ENCODE assay signal across 21 cellular contexts in genomic region chr5:143110591-143110990, GRCh38.
DNase-seq lines count a peak whose midpoint lies in the region; ATAC-seq and TF ChIP-seq lines count a peak whose summit lies in the region.
"Had no signal": no experiment of that assay in that cellular context is flagged by ENCODE, and none has a peak within 500 bp of the region (broad histone marks: within the 10 kb centered on the region; RNA-seq: fewer than 3 reads in every experiment).

No MANE protein-coding gene starts in this region.

- intact Hi-C loops in left ventricle myocardium inferior (cut with micrococcal nuclease) (no loop called here), cardiac septum (cut with DNase I) (no loop called here)

- H3K9me3 ChIP-seq in left ventricle myocardium inferior (replicated peaks), result no peaks in the 10 kb centered on the region
- H3K9me3 ChIP-seq: tibial nerve had no signal

- peak overlapping the region; percentile 71; the same call in 1 of the 2 replicates for H3K27ac Mint-ChIP-seq in WTC11
- H3K27ac Mint-ChIP-seq: activated CD8-positive, alpha-beta T cell treated with anti-CD3 and anti-CD28 coated beads, Interleukin-2, amount 10 ng/mL, durations not matched to agents 7 days and 5 days; mesothelial cell of epicardium had no signal

- no peak overlapping the region for H3K4me3 ChIP-seq in left ventricle myocardium inferior
- H3K4me3 ChIP-seq: tibial nerve had no signal

- H3K4me1 Mint-ChIP-seq in WTC11, result peaks cover 37% of the 10 kb centered on the region
- H3K4me1 Mint-ChIP-seq: CD4-positive, CD25-positive, alpha-beta regulatory T cell had no signal

- no peaks in the 10 kb centered on the region for H3K27me3 ChIP-seq in left ventricle myocardium inferior (ENCODE audit: low read depth)
- no peaks in the 10 kb centered on the region for H3K27me3 ChIP-seq in foreskin keratinocyte
- H3K27me3 ChIP-seq: tibial nerve had no signal

- TF ChIP-seq CTCF in left ventricle myocardium inferior (IDR thresholded peaks at IDR 0.05; ENCODE audit: borderline replicate concordance) (no peak), WTC11 (IDR thresholded peaks at IDR 0.05) (no peak), foreskin keratinocyte (conservative IDR thresholded peaks at IDR 0.05) (no peak)

- H3K9me3 Mint-ChIP-seq in WTC11, result no peaks in the 10 kb centered on the region
- H3K9me3 Mint-ChIP-seq: mesothelial cell of epicardium had no signal

- no peaks in the 10 kb centered on the region for H3K27me3 Mint-ChIP-seq in WTC11 (ENCODE audit: low read depth)
- H3K27me3 Mint-ChIP-seq: CD4-positive, CD25-positive, alpha-beta regulatory T cell had no signal

- H3K27ac ChIP-seq in left ventricle myocardium inferior (replicated peaks) (peak overlapping the region; percentile 4), foreskin keratinocyte (peak overlapping the region; percentile 42)
- H3K27ac ChIP-seq: tibial nerve had no signal

- no peak overlapping the region for H3K4me3 Mint-ChIP-seq in WTC11
- H3K4me3 Mint-ChIP-seq: activated CD8-positive, alpha-beta T cell treated with anti-CD3 and anti-CD28 coated beads, Interleukin-2, amount 10 ng/mL, durations not matched to agents 7 days and 5 days; CD4-positive, CD25-positive, alpha-beta regulatory T cell; mesothelial cell of epicardium had no signal

- no peaks in the 10 kb centered on the region for H3K36me3 ChIP-seq in left ventricle myocardium inferior
- H3K36me3 ChIP-seq: tibial nerve had no signal

- POLR2A ChIA-PET in WTC11 (lab: Charles Lee), result no interaction called here

- ATAC-seq in WTC11 (peak; percentile 67), foreskin keratinocyte (no peak), GM18909 (IDR thresholded peaks at IDR 0.05; ENCODE audit: poor library complexity, unreplicated experiment) (no peak)
- ATAC-seq: activated CD8-positive, alpha-beta T cell treated with anti-CD3 and anti-CD28 coated beads, Interleukin-2, amount 10 ng/mL, durations not matched to agents 7 days and 5 days; Panc1; right cardiac atrium had no signal

- H3K36me3 Mint-ChIP-seq in WTC11, result no peaks in the 10 kb centered on the region
- H3K36me3 Mint-ChIP-seq: mesothelial cell of epicardium had no signal

- DNase-seq in left ventricle myocardium inferior (no peak), cardiac septum (ENCODE audit: low spot score) (no peak), WTC11 (ENCODE audit: low spot score) (no peak), foreskin keratinocyte (peak in 1 of 2 donors; percentile 31), iPS-NIHi7 (ENCODE audit: extremely low spot score) (no peak), HT-29 (ENCODE audit: low spot score) (no peak)
- no peak for DNase-seq in activated naive CD4-positive, alpha-beta T cell treated with anti-CD3 and anti-CD28 coated beads, Interleukin-2, amount 50 U/mL, for 16 hours
- DNase-seq: activated CD8-positive, alpha-beta T cell treated with anti-CD3 and anti-CD28 coated beads, Interleukin-2, amount 10 ng/mL, durations not matched to agents 7 days and 5 days; CD4-positive, CD25-positive, alpha-beta regulatory T cell; central memory CD4-positive, alpha-beta T cell; DMS53; glutamatergic neuron; NCI-H1105; NCI-H2171; NCI-H748 treated with DMSO at 0.1 percent for 48 hours; right cardiac atrium; stimulated activated CD4-positive, alpha-beta T cell treated with anti-CD3 and anti-CD28 coated beads, Interleukin-2, amount 100 ng/mL, for 48 hours had no signal

- CTCF ChIA-PET in WTC11 (lab: Charles Lee), result interaction anchor here (0.9 to 1.1 kb wide), 3 partner anchors 16 to 398 kb away, joined by 3 read pairs; no protein-coding TSS in a partner anchor

- H3K4me1 ChIP-seq in left ventricle myocardium inferior (peaks cover 72% of the 10 kb centered on the region), foreskin keratinocyte (peaks cover 24% of the 10 kb centered on the region)

TF ChIP-seq in WTC11, 78 proteins besides CTCF, POLR2A, EP300 and RAD21 (continues in another document):
- TF ChIP-seq ZNF416 (CRISPR knock-in tag; IDR thresholded peaks at IDR 0.05) (no peak), PRRX2 (CRISPR knock-in tag; IDR thresholded peaks at IDR 0.05) (no peak), ZNF281 (CRISPR knock-in tag; IDR thresholded peaks at IDR 0.05) (no peak), ZNF532 (CRISPR knock-in tag; IDR thresholded peaks at IDR 0.05; ENCODE audit: borderline replicate concordance) (no peak), GABPB1 (CRISPR knock-in tag; IDR thresholded peaks at IDR 0.05) (no peak), NFYB (CRISPR knock-in tag; conservative IDR thresholded peaks at IDR 0.05; ENCODE audit: low read depth) (no peak), ZMAT4 (CRISPR knock-in tag; IDR thresholded peaks at IDR 0.05) (no peak), ZNF396 (CRISPR knock-in tag; IDR thresholded peaks at IDR 0.05; ENCODE audit: borderline replicate concordance) (no peak), ERG (CRISPR knock-in tag; IDR thresholded peaks at IDR 0.05) (no peak), NR3C1 (CRISPR knock-in tag; conservative IDR thresholded peaks at IDR 0.05; ENCODE audit: low read depth) (no peak), ETV6 (CRISPR knock-in tag; IDR thresholded peaks at IDR 0.05) (no peak), HMGA2 (CRISPR knock-in tag; IDR thresholded peaks at IDR 0.05) (no peak), EMX1 (CRISPR knock-in tag; IDR thresholded peaks at IDR 0.05) (no peak)
